In the genomic region with DNA sequence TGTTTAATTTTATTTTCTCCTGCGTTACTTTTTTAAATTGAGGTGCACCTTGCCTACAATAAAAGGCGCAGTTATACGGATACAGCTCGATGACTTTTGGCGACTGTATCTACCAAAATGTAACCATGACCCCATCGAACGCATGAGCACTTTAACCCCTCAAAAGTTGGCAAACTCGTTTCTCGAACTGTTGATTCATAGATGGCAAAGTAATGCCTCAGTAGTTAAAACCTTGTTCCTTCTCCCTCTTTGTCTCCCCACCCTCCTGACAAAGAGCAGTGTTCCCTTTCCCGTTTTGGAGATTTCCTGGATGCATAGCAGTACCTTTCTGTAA, we compare ENCODE assay signal across 10 cellular contexts. TPM values are rescaled to one million over a fixed set of nuclear protein-coding genes. Genes with fewer than 3 reads are reported as not detected.
DNase-seq lines count a peak whose midpoint lies in the region; ATAC-seq, FAIRE-seq and TF ChIP-seq lines count a peak whose summit lies in the region.
"Had no signal": no experiment of that assay in that cellular context is flagged by ENCODE, and none has a peak within 500 bp of the region (broad histone marks: within the 10 kb centered on the region; RNA-seq: fewer than 3 reads in every experiment).

No MANE protein-coding gene starts in this region.

- H3K4me3 ChIP-seq in bronchial epithelial cell (ENCODE audit: low read depth, low read length), result peak overlapping the region; percentile 29

- no peak for TF ChIP-seq CTCF in bronchial epithelial cell (IDR thresholded peaks at IDR 0.05; ENCODE audit: insufficient read depth, low read length, severe bottlenecking)

- no peaks in the 10 kb centered on the region for H3K9me3 Mint-ChIP-seq in stimulated activated effector memory CD8-positive, alpha-beta T cell treated with anti-CD3 and anti-CD28 coated beads, Interleukin-12 subunit alpha, Interleukin-12 subunit beta, amount 100 ng/mL, for 72 hours

- H3K4me1 Mint-ChIP-seq in stimulated activated effector memory CD8-positive, alpha-beta T cell treated with anti-CD3 and anti-CD28 coated beads, Interleukin-12 subunit alpha, Interleukin-12 subunit beta, amount 100 ng/mL, for 72 hours, result peaks cover 9% of the 10 kb centered on the region

- peaks cover 3% of the 10 kb centered on the region for H3K27me3 ChIP-seq in bronchial epithelial cell (ENCODE audit: control insufficient read depth, insufficient read depth, low read length)

- no peak overlapping the region for H3K27ac Mint-ChIP-seq in stimulated activated effector memory CD8-positive, alpha-beta T cell treated with anti-CD3 and anti-CD28 coated beads, Interleukin-12 subunit alpha, Interleukin-12 subunit beta, amount 100 ng/mL, for 72 hours

- no peaks in the 10 kb centered on the region for H3K36me3 Mint-ChIP-seq in stimulated activated effector memory CD8-positive, alpha-beta T cell treated with anti-CD3 and anti-CD28 coated beads, Interleukin-12 subunit alpha, Interleukin-12 subunit beta, amount 100 ng/mL, for 72 hours

- H3K4me3 Mint-ChIP-seq in stimulated activated effector memory CD8-positive, alpha-beta T cell treated with anti-CD3 and anti-CD28 coated beads, Interleukin-12 subunit alpha, Interleukin-12 subunit beta, amount 100 ng/mL, for 72 hours, result peak overlapping the region; percentile 47

- H3K36me3 ChIP-seq in bronchial epithelial cell (ENCODE audit: control insufficient read depth, insufficient read depth, low read length), result no peaks in the 10 kb centered on the region

- DNase-seq in DMS 273 (lab: John Stamatoyannopoulos, UW; ENCODE audit: unreplicated experiment) (peak; percentile 40), DMS 273 treated with DMSO at 0.1 percent for 48 hours (lab: John Stamatoyannopoulos, UW) (no peak), bronchial epithelial cell (ENCODE audit: low read depth) (peak; percentile 29), left kidney (ENCODE audit: low read depth, low spot score) (peak; percentile 36), anterior cingulate cortex (lab: John Stamatoyannopoulos, UW) (no peak), NCI-H1694 treated with DMSO at 0.1 percent for 48 hours (lab: John Stamatoyannopoulos, UW) (no peak)
- DNase-seq in stimulated activated effector memory CD8-positive, alpha-beta T cell treated with anti-CD3 and anti-CD28 coated beads, Interleukin-12 subunit alpha, Interleukin-12 subunit beta, amount 100 ng/mL, for 72 hours (ENCODE audit: low spot score in 2 of 2), result no peak

- no peak for FAIRE-seq in bronchial epithelial cell (lab: Jason Lieb, UNC)
- FAIRE-seq: islet of Langerhans had no signal

- no peak for ATAC-seq in stimulated activated effector memory CD8-positive, alpha-beta T cell treated with anti-CD3 and anti-CD28 coated beads, Interleukin-12 subunit alpha, Interleukin-12 subunit beta, amount 100 ng/mL, for 72 hours
- no peak for ATAC-seq in HG02759 (IDR thresholded peaks at IDR 0.05; ENCODE audit: unreplicated experiment)

RNA-seq across cellular contexts. Expression of a gene that starts 0.6 kb away (rescaled TPM):
- total RNA-seq in bronchial epithelial cell, result not detected in 2 replicates
- total RNA-seq: OCI-LY7 had no signal

RNA-seq across cellular contexts. Expression of a gene that starts 16.1 kb away (rescaled TPM):
- 12.9 and 13.6 TPM in 2 replicates for total RNA-seq in bronchial epithelial cell

Comparison
In these comparisons a context has a peak if more than half of its experiments do, and no peak if none do; other contexts are left out.
1. DNase-seq: peak in DMS 273 (single experiment), bronchial epithelial cell (single experiment) and left kidney (single experiment); none in DMS 273 treated with DMSO at 0.1 percent for 48 hours (single experiment), stimulated activated effector memory CD8-positive, alpha-beta T cell treated with anti-CD3 and anti-CD28 coated beads, Interleukin-12 subunit alpha, Interleukin-12 subunit beta, amount 100 ng/mL, for 72 hours (0 of 2), anterior cingulate cortex (0 of 58) and NCI-H1694 treated with DMSO at 0.1 percent for 48 hours (single experiment).